Comparison of ENCODE assay signal across 13 cellular contexts in the genomic region with DNA sequence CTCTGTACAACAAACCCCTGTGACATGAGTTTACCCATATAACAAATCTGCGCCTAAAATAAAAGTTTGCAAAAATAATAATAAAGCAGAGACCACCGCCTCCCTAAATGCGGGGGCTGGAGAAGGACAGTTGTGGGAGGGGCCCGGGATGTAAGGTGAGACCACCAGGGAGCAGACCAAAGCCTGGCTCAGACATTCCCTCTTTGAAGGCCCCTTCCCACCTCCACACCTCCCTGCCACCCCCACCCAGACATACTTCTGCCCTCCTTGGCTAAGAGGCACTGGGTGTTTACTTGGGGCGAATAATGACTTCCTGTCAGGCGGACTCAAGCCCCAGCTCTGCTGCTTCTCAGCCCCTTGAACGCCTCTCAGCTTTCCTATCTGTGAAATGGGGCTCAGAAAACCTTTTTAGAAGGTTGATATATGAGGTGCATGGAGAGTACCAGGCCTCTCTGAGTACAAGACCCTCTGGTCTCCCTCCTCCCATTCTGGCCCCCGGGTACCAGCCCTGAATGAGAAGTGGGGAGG. TPM values are rescaled to one million over a fixed set of nuclear protein-coding genes. Genes with fewer than 3 reads are reported as not detected.
DNase-seq lines count a peak whose midpoint lies in the region; ATAC-seq and TF ChIP-seq lines count a peak whose summit lies in the region.
"Had no signal": no experiment of that assay in that cellular context is flagged by ENCODE, and none has a peak within 500 bp of the region (broad histone marks: within the 10 kb centered on the region; RNA-seq: fewer than 3 reads in every experiment).

No MANE protein-coding gene starts in this region.

- H3K4me1 Mint-ChIP-seq in nephron, result peaks cover 39% of the 10 kb centered on the region

- no peaks in the 10 kb centered on the region for H3K36me3 Mint-ChIP-seq in nephron (ENCODE audit: low read depth)

- H3K9me3 ChIP-seq in heart left ventricle (no peaks in the 10 kb centered on the region), vagina (no peaks in the 10 kb centered on the region)

- H3K27ac ChIP-seq in heart left ventricle, result peak overlapping the region in 11 of 12 donors; percentile 43 to 84 (median 70)
- H3K27ac ChIP-seq in epithelial cell of prostate, result peak overlapping the region; percentile 48
- peak overlapping the region; percentile 36 for H3K27ac ChIP-seq in vagina

- TF ChIP-seq CTCF in heart left ventricle (IDR thresholded peaks at IDR 0.05) (no peak), nephron (IDR thresholded peaks at IDR 0.05; ENCODE audit: unreplicated experiment in 3 of 3) (no peak), vagina (IDR thresholded peaks at IDR 0.05) (no peak)

- no peaks in the 10 kb centered on the region for H3K27me3 ChIP-seq in heart left ventricle
- no peaks in the 10 kb centered on the region for H3K27me3 ChIP-seq in vagina

- DNase-seq in heart left ventricle (no peak), left cardiac atrium (no peak), epithelial cell of prostate (ENCODE audit: low read depth, low spot score) (no peak), vagina (ENCODE audit: extremely low spot score in 2 of 2) (no peak), putamen (ENCODE audit: low spot score) (no peak), NCI-H1092 treated with DMSO at 0.1 percent for 48 hours (lab: John Stamatoyannopoulos, UW) (no peak)
- no peak for DNase-seq in NK-92 treated with Interleukin-12 subunit alpha and Interleukin-12 subunit beta, amount 100 ng/mL, for 24 hours (lab: John Stamatoyannopoulos, UW)
- DNase-seq: NCI-H187, small intestine had no signal

- TF ChIP-seq POLR2A in heart left ventricle (IDR thresholded peaks at IDR 0.05), result no peak
- TF ChIP-seq POLR2A in vagina (IDR thresholded peaks at IDR 0.05), result no peak

- 71 to 83% (median 75%) methylated on average over 8 of the region's 8 CpGs for WGBS in heart left ventricle, 4 donors

- H3K4me1 ChIP-seq in heart left ventricle (peaks cover 10 to 40% (median 28%) of the 10 kb centered on the region in 12 donors), vagina (peaks cover 29% of the 10 kb centered on the region)

- peaks cover 15% of the 10 kb centered on the region for H3K27me3 Mint-ChIP-seq in nephron (ENCODE audit: low read depth)

- H3K4me3 ChIP-seq in heart left ventricle (no peak overlapping the region), vagina (no peak overlapping the region)
- H3K4me3 ChIP-seq: lung had no signal

- peak overlapping the region in 1 of 3 experiments; percentile 14 for H3K4me3 Mint-ChIP-seq in nephron

- H3K9me3 Mint-ChIP-seq in nephron, result no peaks in the 10 kb centered on the region

- intact Hi-C loops in heart left ventricle (cut with DNase I) (loop anchor here in 4 of 10 donors (5.0 to 10.0 kb wide), 6 partner anchors 34 to 306 kb away; no protein-coding TSS in a partner anchor), left cardiac atrium (cut with DNase I) (loop anchor here (10.0 kb wide), 2 partner anchors 46 to 126 kb away; no protein-coding TSS in a partner anchor), vagina (cut with DNase I) (loop anchor here (5.0 kb wide), 1 partner anchor 44 kb away; no protein-coding TSS in a partner anchor)

- no peak for ATAC-seq in heart left ventricle
- no peak for ATAC-seq in left cardiac atrium

- H3K27ac Mint-ChIP-seq in nephron, result peak overlapping the region; percentile 89 to 95 (median 93)

- H3K36me3 ChIP-seq in heart left ventricle (no peaks in the 10 kb centered on the region), vagina (no peaks in the 10 kb centered on the region)

RNA-seq across cellular contexts. Expression of a gene that starts 58.8 kb away (rescaled TPM):
- total RNA-seq in heart left ventricle, result 10 to 100 TPM in 4 of 9 donors, 1 to 10 TPM in 5; 1.9 to 47.7 (median 8.0) TPM
- polyA plus RNA-seq in heart left ventricle, result 10 to 100 TPM in 1 of 2 donors, 1 to 10 TPM in 1; 1.8 to 23.9 TPM
- 10 to 100 TPM in 1 of 2 donors, 1 to 10 TPM in 1; 8.3 to 19.3 TPM for total RNA-seq in left cardiac atrium
- total RNA-seq in vagina, result 18.4 TPM
- total RNA-seq: fibroblast of villous mesenchyme, HT1080 had no signal
